ENCODE assay signal across 8 cellular contexts in the genomic region with DNA sequence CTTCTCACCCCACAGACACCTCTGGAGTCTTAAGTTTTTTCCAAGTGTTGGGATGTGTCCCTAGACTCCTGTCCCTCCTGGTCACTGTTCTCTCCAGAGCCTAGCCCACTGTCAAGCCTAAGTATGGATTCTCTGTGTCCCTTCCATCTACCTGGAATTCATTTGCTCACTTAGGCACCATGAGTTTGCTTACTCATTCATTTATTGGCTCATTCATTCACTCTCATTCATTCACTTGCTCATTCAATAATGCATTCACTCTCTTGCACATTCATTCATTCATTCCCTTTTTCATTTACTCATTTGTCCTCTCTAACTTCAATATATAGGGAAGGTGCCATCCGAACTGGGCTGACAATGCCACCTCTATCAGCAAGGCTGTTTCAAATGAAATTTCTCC. TPM values are rescaled to one million over a fixed set of nuclear protein-coding genes. Genes with fewer than 3 reads are reported as not detected.
DNase-seq lines count a peak whose midpoint lies in the region; ATAC-seq, FAIRE-seq and TF ChIP-seq lines count a peak whose summit lies in the region.
"Had no signal": no experiment of that assay in that cellular context is flagged by ENCODE, and none has a peak within 500 bp of the region (broad histone marks: within the 10 kb centered on the region; RNA-seq: fewer than 3 reads in every experiment).

No MANE protein-coding gene starts in this region.

- H3K9me3 Mint-ChIP-seq in activated CD4-positive, alpha-beta memory T cell treated with anti-CD3 and anti-CD28 coated beads for 36 hours, result no peaks in the 10 kb centered on the region

- CTCF ChIA-PET in activated CD4-positive, alpha-beta memory T cell treated with anti-CD3 and anti-CD28 coated beads for 36 hours (lab: Charles Lee), result no interaction called here

- peaks cover 17% of the 10 kb centered on the region for H3K36me3 ChIP-seq in adipocyte (ENCODE audit: control insufficient read depth, insufficient read depth, low read length, severe bottlenecking)
- peaks cover 2 to 8% of the 10 kb centered on the region in 2 donors for H3K36me3 ChIP-seq in kidney (ENCODE audit: control insufficient read depth in 1 of 2, insufficient read depth in 2 of 2, low read length in 2 of 2)
- H3K36me3 ChIP-seq in pancreas, result peaks cover 0 to 11% (median 0%) of the 10 kb centered on the region in 3 donors

- TF ChIP-seq CTCF in kidney (IDR thresholded peaks at IDR 0.05; ENCODE audit: borderline replicate concordance, extremely low read depth, insufficient read depth) (no peak), pancreas (IDR thresholded peaks at IDR 0.05) (no peak)

- H3K9ac ChIP-seq in adipocyte (ENCODE audit: low read length) (peak overlapping the region; percentile 95), kidney (ENCODE audit: low read length in 2 of 2) (peak overlapping the region; percentile 37 to 92)

- WGBS in pancreas, 2 donors, result 65 to 83% methylated on average over 1 of the region's 1 CpG

- ATAC-seq in pancreas, result no peak

- no peaks in the 10 kb centered on the region for H3K27me3 ChIP-seq in adipocyte (replicated peaks; ENCODE audit: control insufficient read depth, insufficient read depth, low read length)
- H3K27me3 ChIP-seq in pancreas, result no peaks in the 10 kb centered on the region

- POLR2A ChIA-PET in activated CD4-positive, alpha-beta memory T cell treated with anti-CD3 and anti-CD28 coated beads for 36 hours (lab: Charles Lee), result no interaction called here

- H3K4me3 ChIP-seq in adipocyte (ENCODE audit: low read length), result peak overlapping the region; percentile 91
- H3K4me3 ChIP-seq in kidney (ENCODE audit: low read length in 2 of 2), result peak overlapping the region; percentile 80 to 81
- no peak overlapping the region for H3K4me3 ChIP-seq in pancreas

- H3K9me3 ChIP-seq in adipocyte (ENCODE audit: control insufficient read depth, low read length) (no peaks in the 10 kb centered on the region), kidney (ENCODE audit: control insufficient read depth in 1 of 2, low read length in 2 of 2) (no peaks in the 10 kb centered on the region), pancreas (no peaks in the 10 kb centered on the region)

- no peaks in the 10 kb centered on the region for H3K27me3 Mint-ChIP-seq in activated CD4-positive, alpha-beta memory T cell treated with anti-CD3 and anti-CD28 coated beads for 36 hours

- no peaks in the 10 kb centered on the region for H3K36me3 Mint-ChIP-seq in activated CD4-positive, alpha-beta memory T cell treated with anti-CD3 and anti-CD28 coated beads for 36 hours

- H3K27ac Mint-ChIP-seq in activated CD4-positive, alpha-beta memory T cell treated with anti-CD3 and anti-CD28 coated beads for 36 hours, result no peak overlapping the region

- H3K27ac ChIP-seq in kidney (ENCODE audit: low read depth in 2 of 2, low read length in 2 of 2) (peak overlapping the region; percentile 11 to 13), substantia nigra (ENCODE audit: low read depth, low read length, poor library complexity, severe bottlenecking) (peak overlapping the region; percentile 1), pancreas (no peak overlapping the region)

- H3K4me1 ChIP-seq in adipocyte (ENCODE audit: control insufficient read depth, insufficient read depth, low read length) (peaks cover 48% of the 10 kb centered on the region), kidney (ENCODE audit: control insufficient read depth in 1 of 2, insufficient read depth in 1 of 2, low read depth in 1 of 2, low read length in 2 of 2) (peaks cover 19 to 20% of the 10 kb centered on the region in 2 donors), pancreas (peaks cover 0 to 2% (median 0%) of the 10 kb centered on the region in 3 donors)

- H3K4me3 Mint-ChIP-seq in activated CD4-positive, alpha-beta memory T cell treated with anti-CD3 and anti-CD28 coated beads for 36 hours, result no peak overlapping the region

- DNase-seq in adipocyte (ENCODE audit: low read depth) (no peak), kidney (peak; percentile 2), substantia nigra (lab: John Stamatoyannopoulos, UW) (no peak), pancreas (no peak)
- DNase-seq in effector CD4-positive, alpha-beta T cell, result no peak
- DNase-seq in activated CD4-positive, alpha-beta memory T cell treated with anti-CD3 and anti-CD28 coated beads for 36 hours, result no peak
- DNase-seq: activated CD4-positive, alpha-beta T cell treated with anti-CD3 and anti-CD28 coated beads, Interleukin-2, amount 50 U/mL, for 48 hours had no signal

- intact Hi-C loops in kidney (cut with DNase I), result no loop called here
- intact Hi-C loops in pancreas (cut with DNase I), result no loop called here
- intact Hi-C loops in activated CD4-positive, alpha-beta memory T cell treated with anti-CD3 and anti-CD28 coated beads for 36 hours (cut with micrococcal nuclease), result no loop called here

- FAIRE-seq in kidney (lab: Jason Lieb, UNC) (no peak), pancreas (lab: Jason Lieb, UNC) (no peak)

- H3K4me1 Mint-ChIP-seq in activated CD4-positive, alpha-beta memory T cell treated with anti-CD3 and anti-CD28 coated beads for 36 hours (ENCODE audit: low read depth), result no peaks in the 10 kb centered on the region

RNA-seq across cellular contexts. Expression of a gene that starts 1.6 kb away (rescaled TPM):
- 119 TPM for total RNA-seq in kidney
- polyA plus RNA-seq in kidney (ENCODE audit: insufficient read depth, low read depth, low replicate concordance), result 174 TPM
- total RNA-seq in pancreas, result 10 to 100 TPM in 4 of 6 donors, 1 to 10 TPM in 2; 8.1 to 30.8 (median 13.4) TPM
- 10 to 100 TPM; 31.1 to 43.9 TPM for polyA plus RNA-seq in pancreas
- total RNA-seq in activated CD4-positive, alpha-beta memory T cell treated with anti-CD3 and anti-CD28 coated beads for 36 hours, result not detected

RNA-seq across cellular contexts. Expression of a gene that starts 4.8 kb away (rescaled TPM):
- total RNA-seq in kidney (75.9 TPM), pancreas (10 to 100 TPM in 4 of 6 donors, 1 to 10 TPM in 2; 3.6 to 21.6 (median 11.1) TPM)
- polyA plus RNA-seq in kidney (ENCODE audit: insufficient read depth, low read depth, low replicate concordance) (35.6 TPM), pancreas (10 to 100 TPM; 20.2 to 23.7 TPM)
- under 1 TPM; 0.26 to 0.46 TPM for total RNA-seq in activated CD4-positive, alpha-beta memory T cell treated with anti-CD3 and anti-CD28 coated beads for 36 hours
- total RNA-seq: RPMI7951 had no signal

RNA-seq across cellular contexts. Expression of a gene that starts 15.9 kb away (rescaled TPM):
- total RNA-seq in kidney, result 225 TPM
- polyA plus RNA-seq in kidney (ENCODE audit: insufficient read depth, low read depth, low replicate concordance), result 299 TPM
- total RNA-seq in pancreas, result 10 to 100 TPM; 22.0 to 47.3 (median 30.5) TPM
- polyA plus RNA-seq in pancreas, result 100 to 1,000 TPM; 105 to 125 TPM
- total RNA-seq in activated CD4-positive, alpha-beta memory T cell treated with anti-CD3 and anti-CD28 coated beads for 36 hours, result 10 to 100 TPM; 11.6 to 13.6 TPM

RNA-seq across cellular contexts. Expression of a gene that starts 16.9 kb away (rescaled TPM):
- total RNA-seq in kidney (83.1 TPM), pancreas (10 to 100 TPM in 1 of 6 donors, 1 to 10 TPM in 5; 1.9 to 14.0 (median 4.0) TPM)
- polyA plus RNA-seq in kidney (ENCODE audit: insufficient read depth, low read depth, low replicate concordance) (332 TPM), pancreas (1 to 10 TPM; 2.5 to 7.9 TPM)
- not detected for total RNA-seq in activated CD4-positive, alpha-beta memory T cell treated with anti-CD3 and anti-CD28 coated beads for 36 hours

RNA-seq across cellular contexts. Expression of a gene that starts 22.5 kb away (rescaled TPM):
- 83.6 TPM for total RNA-seq in kidney
- 71.1 TPM for polyA plus RNA-seq in kidney (ENCODE audit: insufficient read depth, low read depth, low replicate concordance)
- total RNA-seq in pancreas, result 10 to 100 TPM; 27.9 to 49.2 (median 34.8) TPM
- polyA plus RNA-seq in pancreas, result 10 to 100 TPM; 54.9 to 87.4 TPM
- total RNA-seq in activated CD4-positive, alpha-beta memory T cell treated with anti-CD3 and anti-CD28 coated beads for 36 hours, result 10 to 100 TPM; 92.5 to 94.7 TPM

Comparison
In these comparisons a context has a peak if more than half of its experiments do, and no peak if none do; other contexts are left out.
1. H3K4me3 ChIP-seq: peak in adipocyte (single experiment) and kidney (2 of 2); none in pancreas (0 of 4).
2. H3K27ac ChIP-seq: peak in kidney (2 of 2) and substantia nigra (single experiment); none in pancreas (0 of 4).
3. RNA of a gene that starts 1.6 kb away (total RNA-seq): 119 TPM in kidney (single experiment) and 8.1 to 30.8 TPM in pancreas; not detected in activated CD4-positive, alpha-beta memory T cell treated with anti-CD3 and anti-CD28 coated beads for 36 hours; every median in the first group is over 4 times any median in the second.